ENCODE assay signal across 15 cellular contexts in the genomic region with DNA sequence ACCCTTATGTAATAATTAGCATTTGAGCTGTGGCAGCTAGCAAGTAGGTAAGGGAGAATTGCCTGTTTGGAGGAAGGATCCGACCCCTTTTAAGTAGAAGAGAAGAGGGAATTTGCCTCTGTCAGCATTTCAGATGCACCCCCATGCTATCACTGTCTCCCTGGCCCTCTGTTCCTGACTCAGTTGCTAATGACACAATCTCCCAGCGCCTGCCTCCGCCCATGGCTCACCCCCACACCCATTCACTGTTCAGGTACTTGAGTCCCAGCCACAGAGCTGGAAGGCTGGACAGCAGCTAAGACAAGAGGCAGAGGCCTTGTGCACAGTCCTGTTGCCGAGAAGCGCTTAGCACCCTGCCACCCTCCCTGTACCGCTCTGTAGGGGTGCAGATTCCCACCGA.
DNase-seq lines count a peak whose midpoint lies in the region; ATAC-seq lines count a peak whose summit lies in the region.
"Had no signal": no experiment of that assay in that cellular context is flagged by ENCODE, and none has a peak within 500 bp of the region (broad histone marks: within the 10 kb centered on the region; RNA-seq: fewer than 3 reads in every experiment).

No MANE protein-coding gene starts in this region.

- H3K56ac ChIP-seq in mesendoderm (ENCODE audit: low read length) = peak overlapping the region; percentile 58

- H3K4me3 ChIP-seq in HUES48 (ENCODE audit: low read depth, low read length) = no peak overlapping the region
- H3K4me3 ChIP-seq in ectodermal cell (ENCODE audit: insufficient read depth, low read depth, low read length) = no peak overlapping the region
- H3K4me3 ChIP-seq in mesendoderm (ENCODE audit: low read length) = no peak overlapping the region
- H3K4me3 ChIP-seq: PC-9 had no signal

- ATAC-seq in GM18861 (IDR thresholded peaks at IDR 0.05; ENCODE audit: unreplicated experiment) = no peak

- no peak overlapping the region for H4K8ac ChIP-seq in mesendoderm (ENCODE audit: low read depth, low read length)

- intact Hi-C loops in activated T-helper 2 cell treated with anti-CD3 and anti-CD28 coated beads, Interferon-gamma antibody, Interleukin-2, Interleukin-4, amounts not matched to agents 10 μg/mL and 5 μg/mL and 100 μg/mL, durations not matched to agents 14 hours and 24 hours and 36 hours (cut with micrococcal nuclease) = no loop called here

- WGBS in ectodermal cell, 2 experiments = 50 to 56% methylated on average over 7 of the region's 7 CpGs
- WGBS in mesendoderm (ENCODE audit: extremely low coverage, insufficient coverage, low lambda C conversion rate) = no CpG with 5 or more reads among the region's 7 CpGs

- no peaks in the 10 kb centered on the region for H3K79me1 ChIP-seq in mesendoderm (ENCODE audit: low read length)

- H3K79me2 ChIP-seq in mesendoderm (ENCODE audit: control insufficient read depth, insufficient read depth, low read length) = no peaks in the 10 kb centered on the region

- H2BK5ac ChIP-seq in mesendoderm (ENCODE audit: low read length) = peak overlapping the region; percentile 69

- no peak overlapping the region for H2BK15ac ChIP-seq in mesendoderm (replicated peaks; ENCODE audit: low read depth)

- H3K27ac Mint-ChIP-seq in activated T-helper 2 cell treated with anti-CD3 and anti-CD28 coated beads, Interferon-gamma antibody, Interleukin-2, Interleukin-4, amounts not matched to agents 10 μg/mL and 5 μg/mL and 100 μg/mL, durations not matched to agents 14 hours and 24 hours and 36 hours = no peak overlapping the region
- H3K27ac Mint-ChIP-seq: HFFc6 had no signal

- no peak overlapping the region for H3K4me2 ChIP-seq in mesendoderm (ENCODE audit: low read length)
- H3K4me2 ChIP-seq: PC-9 had no signal

- no peaks in the 10 kb centered on the region for H3K4me1 Mint-ChIP-seq in activated T-helper 2 cell treated with anti-CD3 and anti-CD28 coated beads, Interferon-gamma antibody, Interleukin-2, Interleukin-4, amounts not matched to agents 10 μg/mL and 5 μg/mL and 100 μg/mL, durations not matched to agents 14 hours and 24 hours and 36 hours (ENCODE audit: low read depth)

- no peak overlapping the region for H3K18ac ChIP-seq in mesendoderm (ENCODE audit: low read length)

- no peaks in the 10 kb centered on the region for H3K36me3 ChIP-seq in HUES48 (ENCODE audit: control insufficient read depth, insufficient read depth, low read length)
- no peaks in the 10 kb centered on the region for H3K36me3 ChIP-seq in ectodermal cell (ENCODE audit: control insufficient read depth, insufficient read depth, low read length)
- H3K36me3 ChIP-seq in mesendoderm (ENCODE audit: control insufficient read depth, insufficient read depth, low read length) = no peaks in the 10 kb centered on the region

- H3K27me3 ChIP-seq in HUES48 (ENCODE audit: control insufficient read depth, insufficient read depth, low read length) (no peaks in the 10 kb centered on the region; the same call in 1 of the 2 replicates), ectodermal cell (ENCODE audit: control insufficient read depth, insufficient read depth, low read length, poor library complexity, severe bottlenecking) (peaks cover 87% of the 10 kb centered on the region), mesendoderm (ENCODE audit: insufficient read depth, low read length, poor library complexity) (no peaks in the 10 kb centered on the region)

- peak overlapping the region; percentile 27 for H2AK5ac ChIP-seq in mesendoderm (ENCODE audit: low read length)

- H3K4me1 ChIP-seq in HUES48 (ENCODE audit: control insufficient read depth, insufficient read depth, low read length) = peaks cover 44% of the 10 kb centered on the region
- peaks cover 32% of the 10 kb centered on the region for H3K4me1 ChIP-seq in ectodermal cell (ENCODE audit: control insufficient read depth, insufficient read depth, low read length)
- H3K4me1 ChIP-seq in mesendoderm (ENCODE audit: control insufficient read depth, low read depth, low read length) = peaks cover 10% of the 10 kb centered on the region

- H3K9me3 Mint-ChIP-seq in activated T-helper 2 cell treated with anti-CD3 and anti-CD28 coated beads, Interferon-gamma antibody, Interleukin-2, Interleukin-4, amounts not matched to agents 10 μg/mL and 5 μg/mL and 100 μg/mL, durations not matched to agents 14 hours and 24 hours and 36 hours = no peaks in the 10 kb centered on the region

- H3K9ac ChIP-seq in HUES48 (ENCODE audit: low read depth, low read length) (no peak overlapping the region), mesendoderm (ENCODE audit: low read length) (peak overlapping the region; percentile 4)

- no peaks in the 10 kb centered on the region for H3K9me3 ChIP-seq in HUES48 (ENCODE audit: control insufficient read depth, insufficient read depth, low read length)
- no peaks in the 10 kb centered on the region for H3K9me3 ChIP-seq in ectodermal cell (ENCODE audit: control insufficient read depth, low read length)

- H3K4me3 Mint-ChIP-seq in activated T-helper 2 cell treated with anti-CD3 and anti-CD28 coated beads, Interferon-gamma antibody, Interleukin-2, Interleukin-4, amounts not matched to agents 10 μg/mL and 5 μg/mL and 100 μg/mL, durations not matched to agents 14 hours and 24 hours and 36 hours (ENCODE audit: low read depth) = no peak overlapping the region
- H3K4me3 Mint-ChIP-seq: HFFc6 had no signal

- DNase-seq in ELF-1 (ENCODE audit: low read depth, low spot score) = peak; percentile 50
- no peak for DNase-seq in mesendoderm
- no peak for DNase-seq in activated T-helper 2 cell treated with anti-CD3 and anti-CD28 coated beads, Interferon-gamma antibody, Interleukin-2, Interleukin-4, amounts not matched to agents 10 μg/mL and 5 μg/mL and 100 μg/mL, durations not matched to agents 14 hours and 24 hours and 36 hours (ENCODE audit: low spot score)
- no peak for DNase-seq in MV-4-11 (lab: John Stamatoyannopoulos, UW)
- no peak for DNase-seq in NCI-H2227 treated with DMSO at 0.1 percent for 48 hours (lab: John Stamatoyannopoulos, UW)
- DNase-seq: HFFc6, Karpas-422, MM.1S, NCI-H1436, NCI-H774, PC-9 had no signal

- no peak overlapping the region for H2BK120ac ChIP-seq in mesendoderm (ENCODE audit: low read depth, low read length)

- peak overlapping the region; percentile 67 for H3K27ac ChIP-seq in HUES48 (ENCODE audit: low read depth, low read length)
- peak overlapping the region; percentile 54 for H3K27ac ChIP-seq in ectodermal cell (ENCODE audit: insufficient read depth, low read depth, low read length, poor library complexity, severe bottlenecking)
- H3K27ac ChIP-seq in mesendoderm (ENCODE audit: low read depth, low read length) = no peak overlapping the region
- H3K27ac ChIP-seq: HL-60, PC-9 had no signal

- H3K27me3 Mint-ChIP-seq in activated T-helper 2 cell treated with anti-CD3 and anti-CD28 coated beads, Interferon-gamma antibody, Interleukin-2, Interleukin-4, amounts not matched to agents 10 μg/mL and 5 μg/mL and 100 μg/mL, durations not matched to agents 14 hours and 24 hours and 36 hours (ENCODE audit: low read depth) = no peaks in the 10 kb centered on the region

- no peaks in the 10 kb centered on the region for H3K36me3 Mint-ChIP-seq in activated T-helper 2 cell treated with anti-CD3 and anti-CD28 coated beads, Interferon-gamma antibody, Interleukin-2, Interleukin-4, amounts not matched to agents 10 μg/mL and 5 μg/mL and 100 μg/mL, durations not matched to agents 14 hours and 24 hours and 36 hours (ENCODE audit: low read depth)

- no peak overlapping the region for H4K5ac ChIP-seq in mesendoderm (ENCODE audit: low read length)

- no peak overlapping the region for H3K23ac ChIP-seq in mesendoderm (ENCODE audit: low read length)

- no peak overlapping the region for H3K4ac ChIP-seq in mesendoderm (ENCODE audit: low read depth, low read length)
